39 cellular contexts compared by ENCODE assay signal in genomic region chrX:8091526-8091925, GRCh38.
"Had no signal": no experiment of that assay in that cellular context is flagged by ENCODE, and none has a peak within 500 bp of the region (broad histone marks: within the 10 kb centered on the region; RNA-seq: fewer than 3 reads in every experiment).

No MANE protein-coding gene starts in this region.

- H3K9me3 ChIP-seq: ascending aorta had no signal

- H3K27me3 ChIP-seq: ascending aorta, cardiac muscle cell had no signal

- H3K27ac Mint-ChIP-seq: activated CD4-positive, alpha-beta memory T cell treated with anti-CD3 and anti-CD28 coated beads, Interleukin-2, amount 10 ng/mL, durations not matched to agents 7 days and 5 days; activated CD4-positive, alpha-beta T cell treated with anti-CD3 and anti-CD28 coated beads for 36 hours; activated CD4-positive, alpha-beta T cell treated with anti-CD3 and anti-CD28 coated beads, Interleukin-2, amount 10 ng/mL, durations not matched to agents 7 days and 5 days; activated CD8-positive, alpha-beta memory T cell treated with anti-CD3 and anti-CD28 coated beads, Interleukin-2, amount 10 ng/mL, durations not matched to agents 7 days and 5 days; activated CD8-positive, alpha-beta T cell treated with anti-CD3 and anti-CD28 coated beads, Interleukin-2, amount 10 ng/mL, durations not matched to agents 7 days and 5 days; activated naive CD4-positive, alpha-beta T cell treated with anti-CD3 and anti-CD28 coated beads, Interleukin-2, amount 10 ng/mL, durations not matched to agents 7 days and 5 days; activated naive CD4-positive, alpha-beta T cell treated with anti-CD3 and anti-CD28 coated beads, Interleukin-2, amount 50 U/mL, for 24 hours; activated naive CD8-positive, alpha-beta T cell; activated naive CD8-positive, alpha-beta T cell treated with anti-CD3 and anti-CD28 coated beads, Interleukin-2, amount 10 ng/mL, durations not matched to agents 7 days and 5 days; activated naive CD8-positive, alpha-beta T cell treated with anti-CD3 and anti-CD28 coated beads, Interleukin-2, amount 50 U/mL, for 24 hours; activated T-cell treated with anti-CD3 and anti-CD28 coated beads, Interleukin-2, amount 50 U/mL, for 24 hours; activated T-helper 2 cell treated with anti-CD3 and anti-CD28 coated beads, Interferon-gamma antibody, Interleukin-2, Interleukin-4, amounts not matched to agents 10 μg/mL and 5 μg/mL and 100 μg/mL, durations not matched to agents 14 hours and 24 hours and 36 hours; brain; T-helper 1 cell treated with Interleukin-12 subunit alpha and Interleukin-12 subunit beta and Interleukin-4 antibody, amounts not matched to agents 30 μg/mL and 1 μg/mL, for 36 hours; T-helper 2 cell treated with Interferon-gamma antibody and Interleukin-4, amounts not matched to agents 5 μg/mL and 100 μg/mL, for 36 hours had no signal

- H3K27ac ChIP-seq: ascending aorta, cardiac muscle cell, VCaP had no signal

- H3K4me3 Mint-ChIP-seq: activated CD4-positive, alpha-beta memory T cell treated with anti-CD3 and anti-CD28 coated beads, Interleukin-2, amount 10 ng/mL, durations not matched to agents 7 days and 5 days; activated CD4-positive, alpha-beta T cell treated with anti-CD3 and anti-CD28 coated beads for 36 hours; activated CD4-positive, alpha-beta T cell treated with anti-CD3 and anti-CD28 coated beads, Interleukin-2, amount 10 ng/mL, durations not matched to agents 7 days and 5 days; activated CD8-positive, alpha-beta memory T cell treated with anti-CD3 and anti-CD28 coated beads, Interleukin-2, amount 10 ng/mL, durations not matched to agents 7 days and 5 days; activated CD8-positive, alpha-beta T cell treated with anti-CD3 and anti-CD28 coated beads, Interleukin-2, amount 10 ng/mL, durations not matched to agents 7 days and 5 days; activated naive CD4-positive, alpha-beta T cell treated with anti-CD3 and anti-CD28 coated beads, Interleukin-2, amount 10 ng/mL, durations not matched to agents 7 days and 5 days; activated naive CD4-positive, alpha-beta T cell treated with anti-CD3 and anti-CD28 coated beads, Interleukin-2, amount 50 U/mL, for 24 hours; activated naive CD8-positive, alpha-beta T cell; activated naive CD8-positive, alpha-beta T cell treated with anti-CD3 and anti-CD28 coated beads, Interleukin-2, amount 10 ng/mL, durations not matched to agents 7 days and 5 days; activated naive CD8-positive, alpha-beta T cell treated with anti-CD3 and anti-CD28 coated beads, Interleukin-2, amount 50 U/mL, for 24 hours; activated T-cell treated with anti-CD3 and anti-CD28 coated beads, Interleukin-2, amount 50 U/mL, for 24 hours; brain; central memory CD8-positive, alpha-beta T cell; T-helper 1 cell treated with Interleukin-12 subunit alpha and Interleukin-12 subunit beta and Interleukin-4 antibody, amounts not matched to agents 30 μg/mL and 1 μg/mL, for 36 hours; T-helper 2 cell treated with Interferon-gamma antibody and Interleukin-4, amounts not matched to agents 5 μg/mL and 100 μg/mL, for 36 hours had no signal

- H3K36me3 Mint-ChIP-seq: activated CD8-positive, alpha-beta memory T cell treated with anti-CD3 and anti-CD28 coated beads, Interleukin-2, amount 10 ng/mL, durations not matched to agents 7 days and 5 days; activated naive CD4-positive, alpha-beta T cell treated with anti-CD3 and anti-CD28 coated beads, Interleukin-2, amount 10 ng/mL, durations not matched to agents 7 days and 5 days; activated naive CD4-positive, alpha-beta T cell treated with anti-CD3 and anti-CD28 coated beads, Interleukin-2, amount 50 U/mL, for 24 hours; activated naive CD8-positive, alpha-beta T cell treated with anti-CD3 and anti-CD28 coated beads, Interleukin-2, amount 10 ng/mL, durations not matched to agents 7 days and 5 days; brain had no signal

- FAIRE-seq: bronchial epithelial cell, TTC549 had no signal

- DNase-seq: activated CD4-positive, alpha-beta memory T cell treated with anti-CD3 and anti-CD28 coated beads, Interleukin-2, amount 10 ng/mL, durations not matched to agents 7 days and 5 days; activated CD4-positive, alpha-beta T cell treated with anti-CD3 and anti-CD28 coated beads for 1 hour; activated CD4-positive, alpha-beta T cell treated with anti-CD3 and anti-CD28 coated beads for 36 hours; activated CD4-positive, alpha-beta T cell treated with anti-CD3 and anti-CD28 coated beads for 48 hours; activated CD4-positive, alpha-beta T cell treated with anti-CD3 and anti-CD28 coated beads, Interleukin-2, amount 10 ng/mL, durations not matched to agents 7 days and 5 days; activated CD4-positive, alpha-beta T cell treated with anti-CD3 and anti-CD28 coated beads, Interleukin-2, amount 50 U/mL, for 48 hours; activated CD4-positive, CD25-positive, alpha-beta regulatory T cell; activated CD8-positive, alpha-beta memory T cell treated with anti-CD3 and anti-CD28 coated beads for 24 hours; activated CD8-positive, alpha-beta memory T cell treated with anti-CD3 and anti-CD28 coated beads, Interleukin-2, amount 10 ng/mL, durations not matched to agents 7 days and 5 days; activated CD8-positive, alpha-beta memory T cell treated with anti-CD3 and anti-CD28 coated beads, Interleukin-2, amount 50 U/mL, for 48 hours; activated CD8-positive, alpha-beta T cell treated with anti-CD3 and anti-CD28 coated beads, Interleukin-2, amount 10 ng/mL, durations not matched to agents 7 days and 5 days; activated effector memory CD4-positive, alpha-beta T cell treated with Interleukin-2 at 50 U/mL for 16 hours; activated gamma-delta T cell; activated naive CD4-positive, alpha-beta T cell treated with anti-CD3 and anti-CD28 coated beads, Interleukin-2, amount 10 ng/mL, durations not matched to agents 7 days and 5 days; activated naive CD4-positive, alpha-beta T cell treated with Interleukin-2 at 50 U/mL for 16 hours; activated naive CD8-positive, alpha-beta T cell treated with anti-CD3 and anti-CD28 coated beads, Interleukin-2, amount 10 ng/mL, durations not matched to agents 7 days and 5 days; activated naive CD8-positive, alpha-beta T cell treated with anti-CD3 and anti-CD28 coated beads, Interleukin-2, amount 50 U/mL, for 24 hours; activated T-cell treated with anti-CD3 and anti-CD28 coated beads, Interleukin-2, amount 50 U/mL, for 24 hours; activated T-cell treated with anti-CD3 and anti-CD28 coated beads, Interleukin-2, amount 50 U/mL, for 48 hours; amygdala; anterior cingulate cortex; caudate nucleus; cerebellar nuclear complex; T-helper 1 cell; T-helper 2 cell; T-helper 9 cell had no signal

- H3K4me1 Mint-ChIP-seq: activated CD4-positive, alpha-beta memory T cell treated with anti-CD3 and anti-CD28 coated beads, Interleukin-2, amount 10 ng/mL, durations not matched to agents 7 days and 5 days; activated CD4-positive, alpha-beta T cell treated with anti-CD3 and anti-CD28 coated beads for 36 hours; activated CD4-positive, alpha-beta T cell treated with anti-CD3 and anti-CD28 coated beads, Interleukin-2, amount 10 ng/mL, durations not matched to agents 7 days and 5 days; activated CD8-positive, alpha-beta memory T cell treated with anti-CD3 and anti-CD28 coated beads, Interleukin-2, amount 10 ng/mL, durations not matched to agents 7 days and 5 days; activated naive CD4-positive, alpha-beta T cell treated with anti-CD3 and anti-CD28 coated beads, Interleukin-2, amount 10 ng/mL, durations not matched to agents 7 days and 5 days; activated naive CD4-positive, alpha-beta T cell treated with anti-CD3 and anti-CD28 coated beads, Interleukin-2, amount 50 U/mL, for 24 hours; activated naive CD8-positive, alpha-beta T cell treated with anti-CD3 and anti-CD28 coated beads, Interleukin-2, amount 10 ng/mL, durations not matched to agents 7 days and 5 days; activated naive CD8-positive, alpha-beta T cell treated with anti-CD3 and anti-CD28 coated beads, Interleukin-2, amount 50 U/mL, for 24 hours; central memory CD8-positive, alpha-beta T cell had no signal

- H3K4me3 ChIP-seq: ascending aorta, cardiac muscle cell had no signal

- H3K27me3 Mint-ChIP-seq: activated CD4-positive, alpha-beta memory T cell treated with anti-CD3 and anti-CD28 coated beads, Interleukin-2, amount 10 ng/mL, durations not matched to agents 7 days and 5 days; activated CD4-positive, alpha-beta T cell treated with anti-CD3 and anti-CD28 coated beads for 36 hours; activated CD4-positive, alpha-beta T cell treated with anti-CD3 and anti-CD28 coated beads, Interleukin-2, amount 10 ng/mL, durations not matched to agents 7 days and 5 days; activated CD8-positive, alpha-beta memory T cell treated with anti-CD3 and anti-CD28 coated beads, Interleukin-2, amount 10 ng/mL, durations not matched to agents 7 days and 5 days; activated naive CD4-positive, alpha-beta T cell treated with anti-CD3 and anti-CD28 coated beads, Interleukin-2, amount 10 ng/mL, durations not matched to agents 7 days and 5 days; activated naive CD4-positive, alpha-beta T cell treated with anti-CD3 and anti-CD28 coated beads, Interleukin-2, amount 50 U/mL, for 24 hours; activated naive CD8-positive, alpha-beta T cell; activated naive CD8-positive, alpha-beta T cell treated with anti-CD3 and anti-CD28 coated beads, Interleukin-2, amount 10 ng/mL, durations not matched to agents 7 days and 5 days; activated naive CD8-positive, alpha-beta T cell treated with anti-CD3 and anti-CD28 coated beads, Interleukin-2, amount 50 U/mL, for 24 hours; activated T-cell treated with anti-CD3 and anti-CD28 coated beads, Interleukin-2, amount 50 U/mL, for 24 hours; brain; central memory CD8-positive, alpha-beta T cell had no signal

- ATAC-seq: activated CD4-positive, alpha-beta T cell treated with anti-CD3 and anti-CD28 coated beads for 36 hours; activated CD4-positive, CD25-positive, alpha-beta regulatory T cell treated with anti-CD3 and anti-CD28 coated beads, Interleukin-2, amount 50 U/mL, for 24 hours; activated CD8-positive, alpha-beta memory T cell treated with anti-CD3 and anti-CD28 coated beads, Interleukin-2, amount 10 ng/mL, durations not matched to agents 7 days and 5 days; activated CD8-positive, alpha-beta T cell treated with anti-CD3 and anti-CD28 coated beads, Interleukin-2, amount 10 ng/mL, durations not matched to agents 7 days and 5 days; activated naive CD8-positive, alpha-beta T cell treated with anti-CD3 and anti-CD28 coated beads, Interleukin-2, amount 50 U/mL, for 24 hours had no signal

- H3K36me3 ChIP-seq: ascending aorta, cardiac muscle cell had no signal

- H3K9me3 Mint-ChIP-seq: activated CD4-positive, alpha-beta memory T cell treated with anti-CD3 and anti-CD28 coated beads, Interleukin-2, amount 10 ng/mL, durations not matched to agents 7 days and 5 days; activated CD4-positive, alpha-beta T cell treated with anti-CD3 and anti-CD28 coated beads, Interleukin-2, amount 10 ng/mL, durations not matched to agents 7 days and 5 days; activated naive CD4-positive, alpha-beta T cell treated with anti-CD3 and anti-CD28 coated beads, Interleukin-2, amount 10 ng/mL, durations not matched to agents 7 days and 5 days; activated naive CD4-positive, alpha-beta T cell treated with anti-CD3 and anti-CD28 coated beads, Interleukin-2, amount 50 U/mL, for 24 hours; activated naive CD8-positive, alpha-beta T cell treated with anti-CD3 and anti-CD28 coated beads, Interleukin-2, amount 10 ng/mL, durations not matched to agents 7 days and 5 days; activated naive CD8-positive, alpha-beta T cell treated with anti-CD3 and anti-CD28 coated beads, Interleukin-2, amount 50 U/mL, for 24 hours; activated T-cell treated with anti-CD3 and anti-CD28 coated beads, Interleukin-2, amount 50 U/mL, for 24 hours; activated T-helper 2 cell treated with anti-CD3 and anti-CD28 coated beads, Interferon-gamma antibody, Interleukin-2, Interleukin-4, amounts not matched to agents 10 μg/mL and 5 μg/mL and 100 μg/mL, durations not matched to agents 14 hours and 24 hours and 36 hours; brain; central memory CD8-positive, alpha-beta T cell; T-helper 1 cell treated with Interleukin-12 subunit alpha and Interleukin-12 subunit beta and Interleukin-4 antibody, amounts not matched to agents 30 μg/mL and 1 μg/mL, for 36 hours; T-helper 2 cell treated with Interferon-gamma antibody and Interleukin-4, amounts not matched to agents 5 μg/mL and 100 μg/mL, for 36 hours had no signal

- H3K4me1 ChIP-seq: ascending aorta had no signal
